Comparison of ENCODE assay signal across 19 cellular contexts in genomic region chr22:45904236-45904635, GRCh38.
"Had no signal": no experiment of that assay in that cellular context is flagged by ENCODE, and none has a peak within 500 bp of the region (broad histone marks: within the 10 kb centered on the region; RNA-seq: fewer than 3 reads in every experiment).

No MANE protein-coding gene starts in this region.

- DNase-seq: activated CD4-positive, alpha-beta memory T cell treated with anti-CD3 and anti-CD28 coated beads, Interleukin-2, amount 10 ng/mL, durations not matched to agents 7 days and 5 days; activated CD4-positive, alpha-beta T cell treated with anti-CD3 and anti-CD28 coated beads for 1 hour; activated CD4-positive, alpha-beta T cell treated with anti-CD3 and anti-CD28 coated beads, Interleukin-2, amount 10 ng/mL, durations not matched to agents 7 days and 5 days; activated gamma-delta T cell treated with Interleukin-2 at 50 U/mL for 16 hours; activated naive CD4-positive, alpha-beta T cell treated with anti-CD3 and anti-CD28 coated beads, Interleukin-2, amount 50 U/mL, for 16 hours; activated T-cell treated with anti-CD3 and anti-CD28 coated beads, Interleukin-2, amount 50 U/mL, for 4 hours; endodermal cell; esophagus squamous epithelium; left ventricle myocardium inferior; stimulated activated CD4-positive, alpha-beta T cell treated with anti-CD3 and anti-CD28 coated beads, Interleukin-4, amount 100 ng/mL, for 24 hours; trophoblast cell; uterus had no signal

- H3K4me3 ChIP-seq: left ventricle myocardium inferior, lung, skin epidermis, uterus had no signal

- FAIRE-seq: bronchial epithelial cell, frontal cortex had no signal

- H3K27me3 ChIP-seq: uterus had no signal

- H3K4me1 ChIP-seq: uterus had no signal

- H3K9me3 ChIP-seq: esophagus squamous epithelium, left ventricle myocardium inferior, thoracic aorta, uterus had no signal

- H3K36me3 ChIP-seq: esophagus squamous epithelium, left ventricle myocardium inferior, thoracic aorta, uterus had no signal

- H3K27ac ChIP-seq: esophagus squamous epithelium, left ventricle myocardium inferior, skin epidermis, thoracic aorta, uterus had no signal

- ATAC-seq: activated T-cell treated with anti-CD3 and anti-CD28 coated beads, Interleukin-2, amount 50 U/mL, for 4 hours; activated T-helper 17 cell treated with anti-CD3 and anti-CD28 coated beads, Interleukin-2, amount 50 U/mL, for 72 hours; WTC11 had no signal
